21 cellular contexts compared by ENCODE assay signal in the genomic region with DNA sequence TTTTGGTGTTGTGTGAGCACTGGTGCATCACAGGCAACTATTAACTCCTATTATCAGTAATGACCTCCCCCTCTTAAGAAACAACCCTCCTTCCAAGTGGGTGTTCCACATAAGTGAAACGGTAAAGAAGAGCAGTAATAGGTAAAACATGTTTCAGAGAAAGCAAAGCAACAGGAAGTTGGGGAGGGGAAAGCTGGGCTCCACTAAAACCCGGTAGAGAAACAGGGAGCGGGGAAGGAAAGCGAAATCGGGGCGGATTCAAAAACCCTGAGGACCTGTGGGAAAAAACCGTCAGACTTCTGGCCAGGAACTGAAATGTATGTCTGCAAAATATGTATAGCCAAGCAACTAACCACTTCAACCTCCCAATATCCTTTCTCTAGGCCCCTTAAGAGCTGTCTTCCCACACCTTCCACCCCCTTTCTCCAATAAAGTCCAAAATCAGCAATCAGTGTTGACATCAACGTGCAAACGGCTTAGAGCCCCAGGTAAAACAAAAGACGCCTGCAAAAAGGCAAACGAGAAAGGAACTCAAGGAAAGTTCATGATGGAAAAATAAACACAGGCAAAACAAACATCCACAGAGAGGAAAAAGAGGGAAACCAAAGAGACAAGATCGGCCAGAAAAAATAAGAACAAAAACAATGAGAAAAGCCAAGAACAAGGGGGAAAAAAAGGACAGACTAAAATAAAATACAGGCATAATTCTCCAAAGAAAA. TPM values are rescaled to one million over a fixed set of nuclear protein-coding genes. Genes with fewer than 3 reads are reported as not detected.
DNase-seq lines count a peak whose midpoint lies in the region; ATAC-seq, FAIRE-seq and TF ChIP-seq lines count a peak whose summit lies in the region.
"Had no signal": no experiment of that assay in that cellular context is flagged by ENCODE, and none has a peak within 500 bp of the region (broad histone marks: within the 10 kb centered on the region; RNA-seq: fewer than 3 reads in every experiment).

No MANE protein-coding gene starts in this region.

- DNase-seq in HTR-8/SVneo (ENCODE audit: insufficient read length, low spot score) (no peak), NCI-H748 (lab: John Stamatoyannopoulos, UW; ENCODE audit: unreplicated experiment) (peak; percentile 61), hepatocyte (ENCODE audit: low spot score) (peak; percentile 14), prostate gland (ENCODE audit: low spot score) (peak; percentile 46), D341Med (ENCODE audit: low spot score) (no peak), midbrain (lab: John Stamatoyannopoulos, UW) (no peak), aorta (no peak)
- DNase-seq: activated CD8-positive, alpha-beta memory T cell treated with anti-CD3 and anti-CD28 coated beads, Interleukin-2, amount 50 U/mL, for 48 hours; C1 segment of cervical spinal cord; central memory CD4-positive, alpha-beta T cell; MM.1S; NCI-H446 treated with DMSO at 0.1 percent for 48 hours; sigmoid colon; stimulated activated CD4-positive, alpha-beta T cell treated with anti-CD3 and anti-CD28 coated beads, Interleukin-4, amount 100 ng/mL, for 24 hours; upper lobe of right lung had no signal

- H3K27ac ChIP-seq in hepatocyte = peak overlapping the region; percentile 85
- peak overlapping the region; percentile 71 to 80 for H3K27ac ChIP-seq in prostate gland
- H3K27ac ChIP-seq in aorta (ENCODE audit: low read depth in 1 of 2, low read length in 2 of 2) = no peak overlapping the region
- H3K27ac ChIP-seq: sigmoid colon, upper lobe of right lung had no signal

- FAIRE-seq in HTR-8/SVneo (lab: Jason Lieb, UNC) = peak; percentile 92
- FAIRE-seq: GM12878 had no signal

- no peaks in the 10 kb centered on the region for H3K36me3 ChIP-seq in hepatocyte (replicated peaks; ENCODE audit: insufficient read depth, low read depth)
- no peaks in the 10 kb centered on the region for H3K36me3 ChIP-seq in prostate gland
- H3K36me3 ChIP-seq in aorta (ENCODE audit: control insufficient read depth in 1 of 2, insufficient read depth in 2 of 2, low read length in 1 of 2) = no peaks in the 10 kb centered on the region
- H3K36me3 ChIP-seq: sigmoid colon, upper lobe of right lung had no signal

- no peaks in the 10 kb centered on the region for H3K9me2 ChIP-seq in hepatocyte (replicated peaks; ENCODE audit: insufficient read depth)

- no peaks in the 10 kb centered on the region for H3K79me2 ChIP-seq in hepatocyte

- no peak for TF ChIP-seq CTCF in hepatocyte (IDR thresholded peaks at IDR 0.05; ENCODE audit: poor library complexity)
- TF ChIP-seq CTCF in prostate gland (IDR thresholded peaks at IDR 0.05) = no peak

- H3K4me1 ChIP-seq in hepatocyte (ENCODE audit: insufficient read depth) (peaks cover 7% of the 10 kb centered on the region), prostate gland (replicated peaks) (peaks cover 8% of the 10 kb centered on the region), aorta (ENCODE audit: control insufficient read depth in 1 of 2, insufficient read depth in 2 of 2, low read length in 2 of 2) (peaks cover 0 to 4% of the 10 kb centered on the region in 2 donors)
- H3K4me1 ChIP-seq: sigmoid colon, upper lobe of right lung had no signal

- WGBS in hepatocyte (ENCODE audit: low lambda C conversion rate, missing lambda C conversion rate) = 22% methylated on average over 12 of the region's 12 CpGs
- WGBS in prostate gland = 20% methylated on average over 12 of the region's 12 CpGs
- whole genome bisulfite sequencing in aorta, 2 donors = 10 to 17% methylated on average over 12 of the region's 12 CpGs

- no peaks in the 10 kb centered on the region for H4K20me1 ChIP-seq in hepatocyte (ENCODE audit: insufficient read depth, poor library complexity, severe bottlenecking)

- no peak for TF ChIP-seq POLR2A in prostate gland (IDR thresholded peaks at IDR 0.05)

- H3K4me2 ChIP-seq in hepatocyte = peak overlapping the region; percentile 63

- intact Hi-C loops in prostate gland (cut with DNase I) = no loop called here
- intact Hi-C loops in aorta (cut with DNase I) = no loop called here

- no peak for ATAC-seq in HG03469 (IDR thresholded peaks at IDR 0.05; ENCODE audit: unreplicated experiment)
- no peak for ATAC-seq in aorta (ENCODE audit: low FRiP score)
- ATAC-seq: activated CD4-positive, CD25-positive, alpha-beta regulatory T cell treated with anti-CD3 and anti-CD28 coated beads, Interleukin-2, amount 50 U/mL, for 24 hours; activated naive CD4-positive, alpha-beta T cell treated with anti-CD3 and anti-CD28 coated beads, Interleukin-2, amount 50 U/mL, for 72 hours; GM12878; left lobe of liver; natural killer cell treated with Interleukin-12 subunit alpha and Interleukin-12 subunit beta and Interleukin-15 and Interleukin-18, amount 100 ng/mL, for 72 hours; upper lobe of right lung had no signal

- no peaks in the 10 kb centered on the region for H3K9me3 ChIP-seq in hepatocyte (ENCODE audit: low read depth)
- no peaks in the 10 kb centered on the region for H3K9me3 ChIP-seq in prostate gland
- H3K9me3 ChIP-seq in aorta (ENCODE audit: control insufficient read depth, low read length) = no peaks in the 10 kb centered on the region
- H3K9me3 ChIP-seq: sigmoid colon, upper lobe of right lung had no signal

- H3K4me3 ChIP-seq in hepatocyte (no peak overlapping the region), prostate gland (peak overlapping the region in 1 of 2 donors; percentile 12), aorta (ENCODE audit: low read length in 2 of 2) (peak overlapping the region in 1 of 2 donors; percentile 4)
- H3K4me3 ChIP-seq: GM12878, sigmoid colon, upper lobe of right lung had no signal

- no peaks in the 10 kb centered on the region for H3K27me3 ChIP-seq in hepatocyte
- no peaks in the 10 kb centered on the region for H3K27me3 ChIP-seq in prostate gland (replicated peaks; ENCODE audit: insufficient read depth)
- H3K27me3 ChIP-seq in aorta (ENCODE audit: control insufficient read depth in 1 of 2, insufficient read depth in 2 of 2, low read length in 1 of 2) = no peaks in the 10 kb centered on the region

- peak overlapping the region; percentile 43 for H2AFZ ChIP-seq in hepatocyte

RNA-seq across cellular contexts. Expression of a gene that starts 32.8 kb away (rescaled TPM):
- 6.3 and 6.5 TPM in 2 replicates for total RNA-seq in hepatocyte
- polyA plus RNA-seq in hepatocyte = 5.2 and 5.9 TPM in 2 replicates
- total RNA-seq in prostate gland = 10 to 100 TPM; 23.5 to 25.0 TPM
- total RNA-seq in aorta = 10 to 100 TPM in 1 of 2 donors, 1 to 10 TPM in 1; 2.2 to 10.6 TPM
- polyA plus RNA-seq in aorta = 1 to 10 TPM in 1 of 2 donors, under 1 TPM in 1; 0.10 to 1.5 TPM
- total RNA-seq: activated naive CD4-positive, alpha-beta T cell treated with anti-CD3 and anti-CD28 coated beads, Interleukin-2, amount 50 U/mL, for 72 hours; left lobe of liver; natural killer cell treated with Interleukin-12 subunit alpha and Interleukin-12 subunit beta and Interleukin-15 and Interleukin-18, amount 100 ng/mL, for 72 hours had no signal

Comparison
In these comparisons a context has a peak if more than half of its experiments do, and no peak if none do; other contexts are left out.
1. DNase-seq: peak in NCI-H748 (single experiment), hepatocyte (single experiment) and prostate gland (single experiment); none in HTR-8/SVneo (single experiment), D341Med (single experiment), midbrain (single experiment) and aorta (0 of 2).
2. H3K27ac ChIP-seq: peak in hepatocyte (single experiment) and prostate gland (2 of 2); none in aorta (0 of 2).